14 cellular contexts compared by ENCODE assay signal in the genomic region with DNA sequence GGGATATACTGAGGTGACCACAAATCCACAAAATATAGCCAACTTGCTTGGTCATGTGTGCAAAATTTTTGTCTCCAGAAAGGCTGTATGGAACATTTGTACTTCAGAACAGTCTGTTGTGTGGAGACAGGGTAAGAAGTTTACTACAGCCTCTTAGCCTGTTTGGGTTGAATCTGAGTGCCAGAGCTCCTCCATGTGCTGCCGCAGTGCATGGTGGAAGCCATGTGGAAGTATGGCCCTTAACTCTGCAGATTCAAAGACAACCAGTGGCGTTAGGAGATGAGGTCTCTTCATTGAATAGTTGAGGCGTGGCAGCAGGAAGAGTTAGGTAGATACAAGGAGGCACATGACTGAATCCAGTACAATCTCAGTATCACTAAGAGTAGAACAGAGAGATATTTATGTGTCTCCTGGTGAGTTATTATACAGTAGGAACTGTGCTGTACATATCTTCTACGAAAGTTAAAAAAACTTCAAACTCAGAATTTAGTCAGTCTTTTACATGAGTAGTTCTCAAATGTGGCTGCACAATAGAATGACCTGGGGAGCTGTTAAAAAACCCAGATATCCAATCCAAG.
"Had no signal": no experiment of that assay in that cellular context is flagged by ENCODE, and none has a peak within 500 bp of the region (broad histone marks: within the 10 kb centered on the region; RNA-seq: fewer than 3 reads in every experiment).

No MANE protein-coding gene starts in this region.

- ATAC-seq: activated naive CD4-positive, alpha-beta T cell treated with anti-CD3 and anti-CD28 coated beads, Interleukin-2, amount 50 U/mL, for 72 hours; heart left ventricle; left colon; SK-N-SH treated with all-trans-retinoic acid at 6 μM for 48 hours had no signal

- H3K9me3 ChIP-seq: heart left ventricle had no signal

- H3K9me3 Mint-ChIP-seq: activated naive CD4-positive, alpha-beta T cell treated with anti-CD3 and anti-CD28 coated beads, Interleukin-2, amount 50 U/mL, for 72 hours; naive B cell; T-helper 1 cell treated with Interleukin-12 subunit alpha and Interleukin-12 subunit beta and Interleukin-4 antibody, amounts not matched to agents 30 μg/mL and 1 μg/mL, for 36 hours; type B pancreatic cell had no signal

- H3K27ac ChIP-seq: heart left ventricle had no signal

- H3K27me3 Mint-ChIP-seq: naive B cell, type B pancreatic cell had no signal

- DNase-seq: activated CD4-positive, CD25-positive, alpha-beta regulatory T cell; activated effector memory CD4-positive, alpha-beta T cell treated with anti-CD3 and anti-CD28 coated beads, Interleukin-2, amount 50 U/mL, for 16 hours; anterior cingulate cortex; heart left ventricle; left colon; naive B cell; nucleus accumbens; right cardiac atrium; small intestine had no signal

- H3K27ac Mint-ChIP-seq: T-helper 1 cell treated with Interleukin-12 subunit alpha and Interleukin-12 subunit beta and Interleukin-4 antibody, amounts not matched to agents 30 μg/mL and 1 μg/mL, for 36 hours; type B pancreatic cell had no signal

- H3K4me3 Mint-ChIP-seq: naive B cell; T-helper 1 cell treated with Interleukin-12 subunit alpha and Interleukin-12 subunit beta and Interleukin-4 antibody, amounts not matched to agents 30 μg/mL and 1 μg/mL, for 36 hours; type B pancreatic cell had no signal

- H3K27me3 ChIP-seq: heart left ventricle had no signal

- H3K4me3 ChIP-seq: heart left ventricle, lung had no signal
